ENCODE assay signal across 1 cellular context in the genomic region with DNA sequence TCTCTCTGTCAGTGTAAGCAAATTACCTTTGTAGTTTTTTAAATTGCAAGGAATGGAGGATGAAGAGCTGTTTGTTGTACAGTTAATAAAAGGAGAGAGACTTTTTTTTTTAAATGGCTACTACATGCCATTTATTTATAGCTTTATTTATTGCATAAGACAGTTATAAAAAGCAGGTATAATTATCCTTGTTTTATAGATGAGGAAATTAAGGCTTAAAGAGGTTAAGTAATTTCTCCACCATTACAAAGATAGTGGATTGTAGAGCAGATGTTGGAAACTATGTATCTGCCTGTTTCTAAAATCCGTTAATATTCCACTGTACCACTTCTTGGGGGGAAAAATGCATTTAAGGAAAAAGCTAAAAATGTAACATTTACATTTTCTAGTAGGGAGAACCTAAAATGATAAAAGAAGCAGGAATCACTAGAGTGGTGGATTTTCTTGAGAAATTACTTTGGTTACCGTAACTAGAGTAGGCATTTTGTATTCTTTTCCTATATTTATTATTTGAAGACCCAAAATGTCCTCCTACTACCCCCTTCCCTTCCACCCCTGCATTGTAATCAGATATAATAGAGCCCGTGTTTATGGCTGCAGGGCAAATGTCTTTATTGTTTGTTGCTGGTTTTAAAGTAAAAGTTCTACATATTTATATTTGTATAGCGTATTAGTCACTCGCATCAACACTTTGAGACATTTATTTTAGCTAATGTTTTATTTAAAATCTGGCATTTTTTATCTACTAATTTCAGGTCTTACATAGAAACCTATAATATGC.
TF ChIP-seq lines count a peak whose summit lies in the region.

No MANE protein-coding gene starts in this region.

TF ChIP-seq in GM12878, 131 proteins besides CTCF, POLR2A, EP300 and RAD21:
- TF ChIP-seq, protein P1, sequence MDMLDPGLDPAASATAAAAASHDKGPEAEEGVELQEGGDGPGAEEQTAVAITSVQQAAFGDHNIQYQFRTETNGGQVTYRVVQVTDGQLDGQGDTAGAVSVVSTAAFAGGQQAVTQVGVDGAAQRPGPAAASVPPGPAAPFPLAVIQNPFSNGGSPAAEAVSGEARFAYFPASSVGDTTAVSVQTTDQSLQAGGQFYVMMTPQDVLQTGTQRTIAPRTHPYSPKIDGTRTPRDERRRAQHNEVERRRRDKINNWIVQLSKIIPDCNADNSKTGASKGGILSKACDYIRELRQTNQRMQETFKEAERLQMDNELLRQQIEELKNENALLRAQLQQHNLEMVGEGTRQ (IDR thresholded peaks at IDR 0.05; ENCODE audit: borderline replicate concordance, low read depth, low read length), result no peak
- TF ChIP-seq BHLHE40 (IDR thresholded peaks at IDR 0.05; ENCODE audit: borderline replicate concordance in 1 of 2, low read depth in 2 of 2, low read length in 1 of 2), result no peak
- TF ChIP-seq KLF5 (IDR thresholded peaks at IDR 0.05; ENCODE audit: partially characterized antibody), result no peak
- no peak for TF ChIP-seq NR2F1 (conservative IDR thresholded peaks at IDR 0.05)
- no peak for TF ChIP-seq FOXK2 (IDR thresholded peaks at IDR 0.05)
- TF ChIP-seq NBN (IDR thresholded peaks at IDR 0.05), result no peak
- TF ChIP-seq ZZZ3 (IDR thresholded peaks at IDR 0.05; ENCODE audit: control insufficient read depth, insufficient read length, low read depth), result no peak
